In genomic region chr1:159508951-159509350, GRCh38 we compare ENCODE assay signal across 33 cellular contexts. TPM values are rescaled to one million over a fixed set of nuclear protein-coding genes. Genes with fewer than 3 reads are reported as not detected.
"Had no signal": no experiment of that assay in that cellular context is flagged by ENCODE, and none has a peak within 500 bp of the region (broad histone marks: within the 10 kb centered on the region; RNA-seq: fewer than 3 reads in every experiment).

No MANE protein-coding gene starts in this region.

- H3K9me3 ChIP-seq: colonic mucosa, gastrocnemius medialis had no signal

- H3K4me1 ChIP-seq: colonic mucosa, esophagus squamous epithelium, gastrocnemius medialis, heart right ventricle, left ventricle myocardium inferior, lower lobe of right lung had no signal

- H3K27ac ChIP-seq: colonic mucosa, epithelial cell of prostate, esophagus squamous epithelium, gastrocnemius medialis, heart right ventricle, left ventricle myocardium inferior, lower lobe of right lung had no signal

- FAIRE-seq: endometrium, islet of Langerhans, keratinocyte had no signal

- ATAC-seq: effector memory CD8-positive, alpha-beta T cell; esophagus mucosa; gastrocnemius medialis; heart right ventricle; lower lobe of right lung; mucosa of descending colon had no signal

- H3K4me3 ChIP-seq: colonic mucosa, esophagus squamous epithelium, gastrocnemius medialis, heart right ventricle, left ventricle myocardium inferior, lower lobe of right lung, mucosa of descending colon had no signal

- H3K27me3 ChIP-seq: colonic mucosa, esophagus squamous epithelium, gastrocnemius medialis, heart right ventricle had no signal

- H3K36me3 ChIP-seq: colonic mucosa, esophagus squamous epithelium, gastrocnemius medialis, heart right ventricle, left ventricle myocardium inferior, lower lobe of right lung had no signal

- DNase-seq: colonic mucosa; cortex of kidney; effector CD8-positive, alpha-beta T cell; effector memory CD8-positive, alpha-beta T cell; endodermal cell; erythroblast; esophagus squamous epithelium; foreskin fibroblast; foreskin melanocyte; gastrocnemius medialis; glutamatergic neuron; head of caudate nucleus; heart right ventricle; hippocampal formation; kidney glomerular epithelial cell; left ventricle myocardium inferior; lower lobe of right lung; mesenchymal stem cell; mucosa of descending colon; naive B cell had no signal

RNA-seq across cellular contexts. Expression of gene OR10J5, which starts 26.9 kb away (rescaled TPM):
- total RNA-seq: chondrocyte, colonic mucosa, dermis microvascular lymphatic vessel endothelial cell, endodermal cell, esophagus mucosa, esophagus squamous epithelium, gastrocnemius medialis, glomerular endothelial cell, heart right ventricle, left ventricle myocardium inferior, lower leg skin, lower lobe of right lung, lung microvascular endothelial cell, mesenteric fat pad, mesothelial cell of epicardium, mucosa of descending colon, myocyte had no signal
- polyA plus RNA-seq: heart right ventricle, keratinocyte had no signal
